In genomic region chr5:180470966-180471582, GRCh38 we compare ENCODE assay signal across 8 cellular contexts. TPM values are rescaled to one million over a fixed set of nuclear protein-coding genes. Genes with fewer than 3 reads are reported as not detected.
DNase-seq lines count a peak whose midpoint lies in the region; ATAC-seq and TF ChIP-seq lines count a peak whose summit lies in the region.

No MANE protein-coding gene starts in this region.

- H3K4me1 ChIP-seq in OCI-LY7 (ENCODE audit: insufficient read depth, low read length, poor library complexity, severe bottlenecking): no peaks in the 10 kb centered on the region
- H3K4me1 ChIP-seq in neutrophil (ENCODE audit: control insufficient read depth in 1 of 2, insufficient read depth in 1 of 2, low read depth in 1 of 2, low read length in 1 of 2): peaks cover 8 to 23% of the 10 kb centered on the region in 2 experiments

- CTCF ChIA-PET in OCI-LY7 (lab: Charles Lee; ENCODE audit: unreplicated experiment): no interaction called here

- intact Hi-C loops in OCI-LY7 (cut with micrococcal nuclease; ENCODE audit: unreplicated experiment): loop anchor here (1.0 to 5.0 kb wide), 2 partner anchors 178 to 269 kb away; no protein-coding TSS in a partner anchor
- intact Hi-C loops in activated T-helper 1 cell treated with anti-CD3 and anti-CD28 coated beads, Interleukin-12 subunit alpha, Interleukin-12 subunit beta, Interleukin-2, Interleukin-4 antibody, amounts not matched to agents 30 ng/mL and 10 ng/mL and 1 ng/mL, durations not matched to agents 14 hours and 24 hours and 36 hours (cut with micrococcal nuclease): loop anchor here (1.0 kb wide), 2 partner anchors 135 to 178 kb away; no protein-coding TSS in a partner anchor

- peaks cover 8% of the 10 kb centered on the region for H3K27me3 ChIP-seq in neutrophil

- H3K27ac ChIP-seq in OCI-LY7 (ENCODE audit: low read depth, low read length, poor library complexity, severe bottlenecking) (no peak overlapping the region), neutrophil (no peak overlapping the region)

- no peaks in the 10 kb centered on the region for H3K9me2 ChIP-seq in OCI-LY7 (ENCODE audit: insufficient read depth, low read length)

- no peak overlapping the region for H3K4me3 Mint-ChIP-seq in activated T-helper 1 cell treated with anti-CD3 and anti-CD28 coated beads, Interleukin-12 subunit alpha, Interleukin-12 subunit beta, Interleukin-2, Interleukin-4 antibody, amounts not matched to agents 30 ng/mL and 10 ng/mL and 1 ng/mL, durations not matched to agents 14 hours and 24 hours and 36 hours

- H3K4me3 ChIP-seq in OCI-LY7 (ENCODE audit: low read depth, low read length, poor library complexity, severe bottlenecking): no peak overlapping the region
- H3K4me3 ChIP-seq in fibroblast of villous mesenchyme (ENCODE audit: low read depth, low read length): no peak overlapping the region
- H3K4me3 ChIP-seq in neutrophil (ENCODE audit: low read depth in 1 of 2, low read length in 1 of 2): no peak overlapping the region

- no peak overlapping the region for H3K27ac Mint-ChIP-seq in activated T-helper 1 cell treated with anti-CD3 and anti-CD28 coated beads, Interleukin-12 subunit alpha, Interleukin-12 subunit beta, Interleukin-2, Interleukin-4 antibody, amounts not matched to agents 30 ng/mL and 10 ng/mL and 1 ng/mL, durations not matched to agents 14 hours and 24 hours and 36 hours

- H4K20me1 ChIP-seq in OCI-LY7 (ENCODE audit: insufficient read depth, low read length): no peaks in the 10 kb centered on the region

- H3K36me3 ChIP-seq in OCI-LY7 (ENCODE audit: insufficient read depth, low read length) (no peaks in the 10 kb centered on the region), neutrophil (no peaks in the 10 kb centered on the region)

- no peaks in the 10 kb centered on the region for H3K9me3 ChIP-seq in OCI-LY7 (ENCODE audit: low read length)
- H3K9me3 ChIP-seq in neutrophil: no peaks in the 10 kb centered on the region

- no peaks in the 10 kb centered on the region for H3K36me3 Mint-ChIP-seq in activated T-helper 1 cell treated with anti-CD3 and anti-CD28 coated beads, Interleukin-12 subunit alpha, Interleukin-12 subunit beta, Interleukin-2, Interleukin-4 antibody, amounts not matched to agents 30 ng/mL and 10 ng/mL and 1 ng/mL, durations not matched to agents 14 hours and 24 hours and 36 hours (ENCODE audit: low read depth)

- no peak overlapping the region for H2AFZ ChIP-seq in OCI-LY7 (ENCODE audit: low read length)

- peak; percentile 49 for ATAC-seq in HG02678 (IDR thresholded peaks at IDR 0.05; ENCODE audit: unreplicated experiment)

- no TSS peak for BruUV-seq in OCI-LY7 (replicated peaks; lab: Mats Ljungman, UMichigan)

- POLR2A ChIA-PET in OCI-LY7 (lab: Charles Lee): interaction anchor here (0.6 kb wide), 1 partner anchor 17 kb away, joined by 3 read pairs; no protein-coding TSS in a partner anchor

- no peaks in the 10 kb centered on the region for H3K9me3 Mint-ChIP-seq in activated T-helper 1 cell treated with anti-CD3 and anti-CD28 coated beads, Interleukin-12 subunit alpha, Interleukin-12 subunit beta, Interleukin-2, Interleukin-4 antibody, amounts not matched to agents 30 ng/mL and 10 ng/mL and 1 ng/mL, durations not matched to agents 14 hours and 24 hours and 36 hours

- H3K4me1 Mint-ChIP-seq in activated T-helper 1 cell treated with anti-CD3 and anti-CD28 coated beads, Interleukin-12 subunit alpha, Interleukin-12 subunit beta, Interleukin-2, Interleukin-4 antibody, amounts not matched to agents 30 ng/mL and 10 ng/mL and 1 ng/mL, durations not matched to agents 14 hours and 24 hours and 36 hours (ENCODE audit: low read depth): no peaks in the 10 kb centered on the region

- no peak overlapping the region for H3K4me2 ChIP-seq in OCI-LY7 (ENCODE audit: low read length)

- H3K79me2 ChIP-seq in OCI-LY7 (ENCODE audit: insufficient read depth, low read depth, low read length): no peaks in the 10 kb centered on the region

- peaks cover 7% of the 10 kb centered on the region for H3K27me3 Mint-ChIP-seq in activated T-helper 1 cell treated with anti-CD3 and anti-CD28 coated beads, Interleukin-12 subunit alpha, Interleukin-12 subunit beta, Interleukin-2, Interleukin-4 antibody, amounts not matched to agents 30 ng/mL and 10 ng/mL and 1 ng/mL, durations not matched to agents 14 hours and 24 hours and 36 hours (ENCODE audit: insufficient read depth)

- DNase-seq in ELF-1 (ENCODE audit: low read depth, low spot score): peak; percentile 80
- peak; percentile 62 for DNase-seq in OCI-LY7 (ENCODE audit: low spot score)
- DNase-seq in activated T-helper 1 cell treated with anti-CD3 and anti-CD28 coated beads, Interleukin-12 subunit alpha, Interleukin-12 subunit beta, Interleukin-2, Interleukin-4 antibody, amounts not matched to agents 30 ng/mL and 10 ng/mL and 1 ng/mL, durations not matched to agents 14 hours and 24 hours and 36 hours (ENCODE audit: low spot score): peak; percentile 20
- DNase-seq in fibroblast of villous mesenchyme (ENCODE audit: low read depth): peak; percentile 65
- DNase-seq in stromal cell of bone marrow (ENCODE audit: low read depth): peak; percentile 25
- no peak for DNase-seq in NCI-H510A (lab: John Stamatoyannopoulos, UW)

- TF ChIP-seq CTCF in OCI-LY7 (conservative IDR thresholded peaks at IDR 0.05; ENCODE audit: low read length): peak; percentile 94
- TF ChIP-seq CTCF in fibroblast of villous mesenchyme (IDR thresholded peaks at IDR 0.05; ENCODE audit: insufficient read depth, low read depth, low read length): peak; percentile 88
- TF ChIP-seq CTCF in neutrophil (IDR thresholded peaks at IDR 0.05): peak; percentile 87

RNA-seq across cellular contexts. Expression of gene CNOT6, which starts 23.1 kb away (rescaled TPM):
- 9.4 and 9.8 TPM in 2 replicates for total RNA-seq in OCI-LY7 (2014; rRNA removed; shearing (Covaris generic))
- total RNA-seq in OCI-LY7 (2022): 30.1 and 34.0 TPM in 2 replicates
- 48.8 and 49.7 TPM in 2 replicates for total RNA-seq in activated T-helper 1 cell treated with anti-CD3 and anti-CD28 coated beads, Interleukin-12 subunit alpha, Interleukin-12 subunit beta, Interleukin-2, Interleukin-4 antibody, amounts not matched to agents 30 ng/mL and 10 ng/mL and 1 ng/mL, durations not matched to agents 14 hours and 24 hours and 36 hours
- total RNA-seq in fibroblast of villous mesenchyme: 8.7 and 16.4 TPM in 2 replicates
